ENCODE assay signal across 8 cellular contexts in genomic region chr1:198162091-198162767, GRCh38. TPM values are rescaled to one million over a fixed set of nuclear protein-coding genes. Genes with fewer than 3 reads are reported as not detected.
DNase-seq lines count a peak whose midpoint lies in the region; TF ChIP-seq lines count a peak whose summit lies in the region.

No MANE protein-coding gene starts in this region.

- no peaks in the 10 kb centered on the region for H3K9me3 ChIP-seq in ascending aorta
- H3K9me3 ChIP-seq in stomach, result no peaks in the 10 kb centered on the region

- no peak for TF ChIP-seq POLR2A in stomach (IDR thresholded peaks at IDR 0.05)

- intact Hi-C loops in activated naive CD4-positive, alpha-beta T cell treated with anti-CD3 and anti-CD28 coated beads for 36 hours (cut with micrococcal nuclease), result no loop called here
- intact Hi-C loops in ascending aorta (cut with DNase I), result no loop called here
- intact Hi-C loops in stomach (cut with DNase I; ENCODE audit: low total_unique reads), result no loop called here

- H3K27me3 ChIP-seq in HL-60 (ENCODE audit: insufficient read depth, poor library complexity, severe bottlenecking), result no peaks in the 10 kb centered on the region
- H3K27me3 ChIP-seq in ascending aorta, result no peaks in the 10 kb centered on the region
- H3K27me3 ChIP-seq in stomach, result no peaks in the 10 kb centered on the region

- no peak for TF ChIP-seq CTCF in HL-60 (IDR thresholded peaks at IDR 0.05; ENCODE audit: insufficient read depth, low read length)
- no peak for TF ChIP-seq CTCF in ascending aorta (IDR thresholded peaks at IDR 0.05)
- TF ChIP-seq CTCF in stomach (IDR thresholded peaks at IDR 0.05), result no peak
- no peak for TF ChIP-seq CTCF in nephron progenitor cell (IDR thresholded peaks at IDR 0.05)

- DNase-seq in activated naive CD4-positive, alpha-beta T cell treated with anti-CD3 and anti-CD28 coated beads for 36 hours, result no peak
- DNase-seq in activated naive CD4-positive, alpha-beta T cell (lab: John Stamatoyannopoulos, UW), result no peak
- DNase-seq in HL-60 (ENCODE audit: low read depth in 1 of 2, low spot score in 1 of 2) (peak in 1 of 2 experiments; percentile 40), ascending aorta (ENCODE audit: low spot score in 2 of 2) (no peak), stomach (no peak), AG08395 (ENCODE audit: low spot score) (no peak), nephron progenitor cell (no peak), NCI-H1092 treated with DMSO at 0.1 percent for 48 hours (lab: John Stamatoyannopoulos, UW) (no peak)

- TF ChIP-seq EP300 in stomach (IDR thresholded peaks at IDR 0.05), result no peak

- CTCF ChIA-PET in activated naive CD4-positive, alpha-beta T cell treated with anti-CD3 and anti-CD28 coated beads for 36 hours (lab: Charles Lee), result no interaction called here

- H3K4me1 ChIP-seq in ascending aorta, result peaks cover 7 to 23% of the 10 kb centered on the region in 2 donors
- H3K4me1 ChIP-seq in stomach, result peaks cover 40 to 65% (median 52%) of the 10 kb centered on the region in 4 donors

- H3K4me3 Mint-ChIP-seq in activated naive CD4-positive, alpha-beta T cell treated with anti-CD3 and anti-CD28 coated beads for 36 hours, result peak overlapping the region; percentile 9
- H3K4me3 Mint-ChIP-seq in nephron progenitor cell, result no peak overlapping the region

- peaks cover 7% of the 10 kb centered on the region for H3K36me3 Mint-ChIP-seq in activated naive CD4-positive, alpha-beta T cell treated with anti-CD3 and anti-CD28 coated beads for 36 hours (ENCODE audit: low read depth)
- peaks cover 28% of the 10 kb centered on the region for H3K36me3 Mint-ChIP-seq in nephron progenitor cell (ENCODE audit: low read depth)

- H3K9me3 Mint-ChIP-seq in activated naive CD4-positive, alpha-beta T cell treated with anti-CD3 and anti-CD28 coated beads for 36 hours, result no peaks in the 10 kb centered on the region
- H3K9me3 Mint-ChIP-seq in nephron progenitor cell, result peaks cover 6% of the 10 kb centered on the region

- H3K36me3 ChIP-seq in ascending aorta, result no peaks in the 10 kb centered on the region
- no peaks in the 10 kb centered on the region for H3K36me3 ChIP-seq in stomach

- H3K27ac ChIP-seq in HL-60 (replicated peaks) (peak overlapping the region; percentile 10; the same call in 1 of the 2 replicates), ascending aorta (peak overlapping the region; percentile 5 to 34), stomach (peak overlapping the region in 3 of 5 donors; percentile 15 to 65 (median 34))

- H3K27me3 Mint-ChIP-seq in activated naive CD4-positive, alpha-beta T cell treated with anti-CD3 and anti-CD28 coated beads for 36 hours (ENCODE audit: low read depth), result no peaks in the 10 kb centered on the region
- no peaks in the 10 kb centered on the region for H3K27me3 Mint-ChIP-seq in nephron progenitor cell (ENCODE audit: low read depth, poor library complexity)

- H3K4me1 Mint-ChIP-seq in activated naive CD4-positive, alpha-beta T cell treated with anti-CD3 and anti-CD28 coated beads for 36 hours (ENCODE audit: low read depth), result peaks cover 69% of the 10 kb centered on the region
- peaks cover 71% of the 10 kb centered on the region for H3K4me1 Mint-ChIP-seq in nephron progenitor cell

- 44 to 72% (median 58%) methylated on average over 2 of the region's 2 CpGs for WGBS in stomach, 5 donors

- H3K4me3 ChIP-seq in HL-60 (replicated peaks; ENCODE audit: insufficient read depth, low read length) (no peak overlapping the region), ascending aorta (no peak overlapping the region), stomach (no peak overlapping the region)

- peak overlapping the region; percentile 91 for H3K27ac Mint-ChIP-seq in activated naive CD4-positive, alpha-beta T cell treated with anti-CD3 and anti-CD28 coated beads for 36 hours
- no peak overlapping the region for H3K27ac Mint-ChIP-seq in nephron progenitor cell

RNA-seq across cellular contexts. Expression of gene NEK7, which starts 5.4 kb away (rescaled TPM):
- total RNA-seq in activated naive CD4-positive, alpha-beta T cell treated with anti-CD3 and anti-CD28 coated beads for 36 hours, result 10 to 100 TPM; 45.6 to 49.7 TPM
- total RNA-seq in ascending aorta (43.6 TPM), stomach (100 to 1,000 TPM in 1 of 5 donors, 10 to 100 TPM in 4; 33.3 to 116 (median 42.0) TPM)
- polyA plus RNA-seq in stomach, result 10 to 100 TPM; 13.2 to 29.8 (median 24.8) TPM
